In genomic region chr7:41336455-41336952, GRCh38 we compare ENCODE assay signal across 14 cellular contexts.
DNase-seq lines count a peak whose midpoint lies in the region; ATAC-seq and TF ChIP-seq lines count a peak whose summit lies in the region.
"Had no signal": no experiment of that assay in that cellular context is flagged by ENCODE, and none has a peak within 500 bp of the region (broad histone marks: within the 10 kb centered on the region; RNA-seq: fewer than 3 reads in every experiment).

No MANE protein-coding gene starts in this region.

- H3K27ac ChIP-seq in sigmoid colon (peak overlapping the region in 3 of 4 donors; percentile 13 to 55 (median 17)), psoas muscle (no peak overlapping the region), lower lobe of right lung (no peak overlapping the region), substantia nigra (ENCODE audit: low read depth, low read length, poor library complexity, severe bottlenecking) (no peak overlapping the region)
- H3K27ac ChIP-seq: BLaER1 treated with 17β-estradiol and CSF1 and Interleukin-3, amounts not matched to agents 10 nM and 100 nM had no signal

- 70 to 75% methylated on average over 2 of the region's 2 CpGs for WGBS in sigmoid colon, 2 donors
- whole genome bisulfite sequencing in psoas muscle, 3 donors = 64 to 70% (median 68%) methylated on average over 2 of the region's 2 CpGs

- no peak for TF ChIP-seq EP300 in sigmoid colon (IDR thresholded peaks at IDR 0.05)

- TF ChIP-seq CTCF in fibroblast of villous mesenchyme (IDR thresholded peaks at IDR 0.05; ENCODE audit: insufficient read depth, low read depth, low read length) (no peak), sigmoid colon (IDR thresholded peaks at IDR 0.05) (no peak), psoas muscle (IDR thresholded peaks at IDR 0.05) (no peak), lower lobe of right lung (IDR thresholded peaks at IDR 0.05) (no peak)

- intact Hi-C loops in sigmoid colon (cut with DNase I) (no loop called here), psoas muscle (cut with DNase I) (no loop called here), lower lobe of right lung (cut with DNase I) (no loop called here)

- H3K27me3 ChIP-seq in sigmoid colon = no peaks in the 10 kb centered on the region
- no peaks in the 10 kb centered on the region for H3K27me3 ChIP-seq in psoas muscle (ENCODE audit: insufficient read depth in 3 of 3, low read length in 2 of 3)
- no peaks in the 10 kb centered on the region for H3K27me3 ChIP-seq in lower lobe of right lung (ENCODE audit: low read depth)
- H3K27me3 ChIP-seq: BLaER1 treated with 17β-estradiol and CSF1 and Interleukin-3, amounts not matched to agents 10 nM and 100 nM had no signal

- peak; percentile 69 for ATAC-seq in SK-N-SH treated with all-trans-retinoic acid at 6 μM for 48 hours
- ATAC-seq in psoas muscle = no peak
- no peak for ATAC-seq in lower lobe of right lung

- peak; percentile 26 for DNase-seq in HCEC 1CT
- peak; percentile 10 for DNase-seq in fibroblast of villous mesenchyme (ENCODE audit: low read depth)
- DNase-seq in sigmoid colon = no peak
- no peak for DNase-seq in COLO668 (lab: John Stamatoyannopoulos, UW; ENCODE audit: unreplicated experiment)
- no peak for DNase-seq in psoas muscle
- DNase-seq in lower lobe of right lung = no peak
- no peak for DNase-seq in substantia nigra (lab: John Stamatoyannopoulos, UW)
- DNase-seq: ACHN; CD4-positive, CD25-positive, alpha-beta regulatory T cell; DMS153; DMS79 treated with DMSO at 0.1 percent for 48 hours; GF-D8 had no signal

- H3K36me3 ChIP-seq in sigmoid colon = no peaks in the 10 kb centered on the region
- H3K36me3 ChIP-seq in psoas muscle (ENCODE audit: insufficient read depth in 1 of 2, low read depth in 1 of 2) = no peaks in the 10 kb centered on the region
- H3K36me3 ChIP-seq in lower lobe of right lung = no peaks in the 10 kb centered on the region
- H3K36me3 ChIP-seq: BLaER1 treated with 17β-estradiol and CSF1 and Interleukin-3, amounts not matched to agents 10 nM and 100 nM had no signal

- H3K9me3 ChIP-seq in sigmoid colon (peaks cover 0 to 2% (median 0%) of the 10 kb centered on the region in 4 donors), psoas muscle (no peaks in the 10 kb centered on the region), lower lobe of right lung (no peaks in the 10 kb centered on the region)
- H3K9me3 ChIP-seq: BLaER1 treated with 17β-estradiol and CSF1 and Interleukin-3, amounts not matched to agents 10 nM and 100 nM had no signal

- H3K4me3 ChIP-seq in fibroblast of villous mesenchyme (ENCODE audit: low read depth, low read length) (no peak overlapping the region), sigmoid colon (no peak overlapping the region), psoas muscle (no peak overlapping the region), lower lobe of right lung (no peak overlapping the region)
- H3K4me3 ChIP-seq: BLaER1 treated with 17β-estradiol and CSF1 and Interleukin-3, amounts not matched to agents 10 nM and 100 nM had no signal

- TF ChIP-seq POLR2A in sigmoid colon (IDR thresholded peaks at IDR 0.05) = no peak

- H3K4me1 ChIP-seq in sigmoid colon = peaks cover 0 to 23% (median 9%) of the 10 kb centered on the region in 4 donors
- no peaks in the 10 kb centered on the region for H3K4me1 ChIP-seq in psoas muscle
- no peaks in the 10 kb centered on the region for H3K4me1 ChIP-seq in lower lobe of right lung

TF ChIP-seq in SK-N-SH treated with all-trans-retinoic acid at 6 μM for 48 hours, 23 proteins besides CTCF, POLR2A, EP300 and RAD21:
- TF ChIP-seq ISL1 (CRISPR knock-in tag; IDR thresholded peaks at IDR 0.05) (peak; percentile 85), RARB (CRISPR knock-in tag; IDR thresholded peaks at IDR 0.05) (no peak)
TF ChIP-seq in SK-N-SH treated with all-trans-retinoic acid at 6 μM for 48 hours: peak in this region for 1.

Comparison
In these comparisons a context has a peak if more than half of its experiments do, and no peak if none do; other contexts are left out.
1. DNase-seq: peak in HCEC 1CT (single experiment) and fibroblast of villous mesenchyme (single experiment); none in sigmoid colon (single experiment), COLO668 (single experiment), psoas muscle (0 of 2), lower lobe of right lung (single experiment) and substantia nigra (0 of 49).
2. H3K27ac ChIP-seq: peak in sigmoid colon (3 of 4); none in psoas muscle (single experiment), lower lobe of right lung (single experiment) and substantia nigra (single experiment).